ENCODE assay signal across 7 cellular contexts in the genomic region with DNA sequence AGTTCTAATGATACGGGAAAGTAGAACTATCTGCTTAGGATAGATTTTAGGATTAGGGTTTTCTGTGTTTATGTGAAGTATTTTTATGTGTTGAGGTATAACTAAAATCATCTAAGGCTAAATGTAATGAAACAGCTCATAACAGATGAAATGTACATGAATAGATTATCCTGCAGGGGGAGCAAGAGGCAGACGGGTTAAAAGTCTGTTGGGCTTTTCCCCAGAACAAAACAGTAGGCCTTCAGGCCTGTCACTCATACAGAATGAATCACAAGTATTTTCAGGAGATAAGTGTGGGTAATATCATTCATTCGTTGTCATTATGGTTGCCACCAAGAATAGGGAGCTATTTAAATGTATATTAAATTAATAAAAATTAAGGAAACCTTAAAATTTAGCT.
A peak's percentile ranks its signal among the peaks of the same experiment; 100 is the strongest.
DNase-seq lines count a peak whose midpoint lies in the region; ATAC-seq, FAIRE-seq and TF ChIP-seq lines count a peak whose summit lies in the region.

No MANE protein-coding gene starts in this region.

- no peak for TF ChIP-seq POLR2A in K562 (conservative IDR thresholded peaks at IDR 0.05)

- H2AFZ ChIP-seq in OCI-LY7 (ENCODE audit: low read length) (no peak overlapping the region), K562 (ENCODE audit: low read depth, low read length) (no peak overlapping the region)

- peaks cover 92% of the 10 kb centered on the region for H3K36me3 ChIP-seq in OCI-LY7 (ENCODE audit: insufficient read depth, low read length)
- peaks cover 49% of the 10 kb centered on the region; the same call in 2 of the 3 replicates for H3K36me3 ChIP-seq in K562 (ENCODE audit: control insufficient read depth, insufficient read depth, low read length)

- no peak for TF ChIP-seq EP300 in K562 (IDR thresholded peaks at IDR 0.05; ENCODE audit: low read length)

- H3K4me1 ChIP-seq in OCI-LY7 (ENCODE audit: insufficient read depth, low read length, poor library complexity, severe bottlenecking): no peaks in the 10 kb centered on the region
- H3K4me1 ChIP-seq in K562 (replicated peaks in 1 of 2; ENCODE audit: control insufficient read depth in 2 of 2, insufficient read depth in 2 of 2, low read length in 2 of 2): no peaks in the 10 kb centered on the region; a peak in 1 of 5 replicates

- TF ChIP-seq CTCF in OCI-LY7 (conservative IDR thresholded peaks at IDR 0.05; ENCODE audit: low read length) (peak; percentile 77), K562 (IDR thresholded peaks at IDR 0.05 in 2 of 3, conservative IDR thresholded peaks at IDR 0.05 in 1 of 3; ENCODE audit: insufficient read depth in 2 of 3, low read depth in 1 of 3, low read length in 3 of 3) (peak; percentile 42 to 65 (median 54); a peak in 5 of 6 replicates)

- H4K20me1 ChIP-seq in OCI-LY7 (ENCODE audit: insufficient read depth, low read length): no peaks in the 10 kb centered on the region
- H4K20me1 ChIP-seq in K562 (replicated peaks; ENCODE audit: control insufficient read depth, insufficient read depth, low read length): no peaks in the 10 kb centered on the region

- H3K4me3 Mint-ChIP-seq in stimulated activated naive CD8-positive, alpha-beta T cell treated with anti-CD3 and anti-CD28 coated beads, Interleukin-15, amount 100 ng/mL, for 72 hours: no peak overlapping the region

- FAIRE-seq in K562 (lab: Jason Lieb, UNC): peak; percentile 57

- H3K27me3 Mint-ChIP-seq in stimulated activated naive CD8-positive, alpha-beta T cell treated with anti-CD3 and anti-CD28 coated beads, Interleukin-15, amount 100 ng/mL, for 72 hours: no peaks in the 10 kb centered on the region

- no peaks in the 10 kb centered on the region for H3K9me3 ChIP-seq in OCI-LY7 (ENCODE audit: low read length)
- no peaks in the 10 kb centered on the region for H3K9me3 ChIP-seq in K562 (replicated peaks; ENCODE audit: control insufficient read depth, insufficient read depth, low read depth, low read length)

- H3K4me1 Mint-ChIP-seq in stimulated activated naive CD8-positive, alpha-beta T cell treated with anti-CD3 and anti-CD28 coated beads, Interleukin-15, amount 100 ng/mL, for 72 hours: no peaks in the 10 kb centered on the region

- intact Hi-C loops in OCI-LY7 (cut with micrococcal nuclease; ENCODE audit: unreplicated experiment): no loop called here
- intact Hi-C loops in K562 (cut with micrococcal nuclease): no loop called here

- H3K4me3 ChIP-seq in OCI-LY7 (ENCODE audit: low read depth, low read length, poor library complexity, severe bottlenecking) (no peak overlapping the region), K562 (no peak overlapping the region)

- peak; percentile 37 to 45; a peak in 3 of 4 replicates for TF ChIP-seq RAD21 in K562 (CRISPR knock-in tag; conservative IDR thresholded peaks at IDR 0.05 in 1 of 2, IDR thresholded peaks at IDR 0.05 in 1 of 2)

- H3K4me2 ChIP-seq in OCI-LY7 (ENCODE audit: low read length) (no peak overlapping the region), K562 (ENCODE audit: insufficient read depth, low read length) (no peak overlapping the region)

- H3K9ac ChIP-seq in K562 (ENCODE audit: insufficient read depth in 1 of 2, low read depth in 2 of 2, low read length in 2 of 2): no peak overlapping the region

- H3K79me2 ChIP-seq in OCI-LY7 (ENCODE audit: insufficient read depth, low read depth, low read length) (no peaks in the 10 kb centered on the region), K562 (ENCODE audit: control insufficient read depth, insufficient read depth, low read length) (no peaks in the 10 kb centered on the region)

- no peaks in the 10 kb centered on the region for H3K9me3 Mint-ChIP-seq in stimulated activated naive CD8-positive, alpha-beta T cell treated with anti-CD3 and anti-CD28 coated beads, Interleukin-15, amount 100 ng/mL, for 72 hours

- DNase-seq in GM04504 (ENCODE audit: low read depth) (peak; percentile 19), OCI-LY7 (ENCODE audit: low spot score) (peak; percentile 34), K562 (ENCODE audit: extremely low read depth in 1 of 4, low spot score in 3 of 4) (peak; percentile 34 to 60 (median 46)), kidney glomerular epithelial cell (lab: John Stamatoyannopoulos, UW) (peak; percentile 70)
- DNase-seq in stimulated activated naive CD8-positive, alpha-beta T cell treated with anti-CD3 and anti-CD28 coated beads, Interleukin-15, amount 100 ng/mL, for 72 hours: peak; percentile 20 to 38

- ATAC-seq in HG02678 (IDR thresholded peaks at IDR 0.05; ENCODE audit: unreplicated experiment): peak; percentile 52
- peak; percentile 89 for ATAC-seq in K562
- ATAC-seq in stimulated activated naive CD8-positive, alpha-beta T cell treated with anti-CD3 and anti-CD28 coated beads, Interleukin-15, amount 100 ng/mL, for 72 hours: peak; percentile 79
- ATAC-seq in GM19452 (IDR thresholded peaks at IDR 0.05; ENCODE audit: unreplicated experiment): no peak

- no peaks in the 10 kb centered on the region for H3K9me2 ChIP-seq in OCI-LY7 (ENCODE audit: insufficient read depth, low read length)

- H3K27ac ChIP-seq in OCI-LY7 (ENCODE audit: low read depth, low read length, poor library complexity, severe bottlenecking): no peak overlapping the region
- H3K27ac ChIP-seq in K562 (ENCODE audit: extremely low read depth, low read depth, low read length): no peak overlapping the region

- WGBS in K562 (ENCODE audit: insufficient coverage, low coverage, missing lambda C conversion rate): 22% methylated on average over 3 of the region's 3 CpGs

- H3K27me3 ChIP-seq in K562 (ENCODE audit: control insufficient read depth in 2 of 2, insufficient read depth in 2 of 2, low read length in 2 of 2): no peaks in the 10 kb centered on the region

- H3K27ac Mint-ChIP-seq in stimulated activated naive CD8-positive, alpha-beta T cell treated with anti-CD3 and anti-CD28 coated beads, Interleukin-15, amount 100 ng/mL, for 72 hours: no peak overlapping the region

- POLR2A ChIA-PET in OCI-LY7 (lab: Charles Lee): interaction anchor here (1.0 to 1.2 kb wide), 2 partner anchors 15 to 16 kb away, joined by 3 read pairs; no protein-coding TSS in a partner anchor
- POLR2A ChIA-PET in K562 (lab: Yijun Ruan, JAX): interaction anchor here (0.6 to 1.1 kb wide), 4 partner anchors 11 to 580 kb away, joined by 3 to 4 read pairs (median 3); no protein-coding TSS in a partner anchor

- CTCF ChIA-PET in OCI-LY7 (lab: Charles Lee; ENCODE audit: unreplicated experiment): interaction anchor here (0.6 kb wide), 1 partner anchor 11 kb away, joined by 3 read pairs; no protein-coding TSS in a partner anchor
- CTCF ChIA-PET in K562 (lab: Yijun Ruan, JAX; ENCODE audit: low intra/inter-chr PET ratio): interaction anchor here (0.6 to 1.6 kb wide), 4 partner anchors 282 to 565 kb away, joined by 3 to 4 read pairs (median 4); no protein-coding TSS in a partner anchor

- BruUV-seq in OCI-LY7 (replicated peaks; lab: Mats Ljungman, UMichigan) (no TSS peak), K562 (replicated peaks; lab: Mats Ljungman, UMichigan) (no TSS peak)

- no peaks in the 10 kb centered on the region for H3K9me1 ChIP-seq in K562 (ENCODE audit: control insufficient read depth, insufficient read depth, low read length)

- in situ Hi-C loops in K562 (cut with MboI): no loop called here

TF ChIP-seq in K562, 482 proteins besides CTCF, POLR2A, EP300 and RAD21 (continues in another document):
- TF ChIP-seq, protein P1, sequence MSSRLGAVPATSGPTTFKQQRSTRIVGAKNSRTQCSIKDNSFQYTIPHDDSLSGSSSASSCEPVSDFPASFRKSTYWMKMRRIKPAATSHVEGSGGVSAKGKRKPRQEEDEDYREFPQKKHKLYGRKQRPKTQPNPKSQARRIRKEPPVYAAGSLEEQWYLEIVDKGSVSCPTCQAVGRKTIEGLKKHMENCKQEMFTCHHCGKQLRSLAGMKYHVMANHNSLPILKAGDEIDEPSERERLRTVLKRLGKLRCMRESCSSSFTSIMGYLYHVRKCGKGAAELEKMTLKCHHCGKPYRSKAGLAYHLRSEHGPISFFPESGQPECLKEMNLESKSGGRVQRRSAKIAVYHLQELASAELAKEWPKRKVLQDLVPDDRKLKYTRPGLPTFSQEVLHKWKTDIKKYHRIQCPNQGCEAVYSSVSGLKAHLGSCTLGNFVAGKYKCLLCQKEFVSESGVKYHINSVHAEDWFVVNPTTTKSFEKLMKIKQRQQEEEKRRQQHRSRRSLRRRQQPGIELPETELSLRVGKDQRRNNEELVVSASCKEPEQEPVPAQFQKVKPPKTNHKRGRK (tag; IDR thresholded peaks at IDR 0.05): no peak
- TF ChIP-seq MEIS2 (IDR thresholded peaks at IDR 0.05; ENCODE audit: partially characterized antibody): peak; percentile 16
- TF ChIP-seq, protein P2, sequence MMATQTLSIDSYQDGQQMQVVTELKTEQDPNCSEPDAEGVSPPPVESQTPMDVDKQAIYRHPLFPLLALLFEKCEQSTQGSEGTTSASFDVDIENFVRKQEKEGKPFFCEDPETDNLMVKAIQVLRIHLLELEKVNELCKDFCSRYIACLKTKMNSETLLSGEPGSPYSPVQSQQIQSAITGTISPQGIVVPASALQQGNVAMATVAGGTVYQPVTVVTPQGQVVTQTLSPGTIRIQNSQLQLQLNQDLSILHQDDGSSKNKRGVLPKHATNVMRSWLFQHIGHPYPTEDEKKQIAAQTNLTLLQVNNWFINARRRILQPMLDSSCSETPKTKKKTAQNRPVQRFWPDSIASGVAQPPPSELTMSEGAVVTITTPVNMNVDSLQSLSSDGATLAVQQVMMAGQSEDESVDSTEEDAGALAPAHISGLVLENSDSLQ (IDR thresholded peaks at IDR 0.05): peak; percentile 95
- TF ChIP-seq ZSCAN32 (CRISPR knock-in tag; IDR thresholded peaks at IDR 0.05): no peak
- peak; percentile 41; the same call in 1 of the 2 replicates for TF ChIP-seq ZNF24 (IDR thresholded peaks at IDR 0.05)
- TF ChIP-seq, protein P3, sequence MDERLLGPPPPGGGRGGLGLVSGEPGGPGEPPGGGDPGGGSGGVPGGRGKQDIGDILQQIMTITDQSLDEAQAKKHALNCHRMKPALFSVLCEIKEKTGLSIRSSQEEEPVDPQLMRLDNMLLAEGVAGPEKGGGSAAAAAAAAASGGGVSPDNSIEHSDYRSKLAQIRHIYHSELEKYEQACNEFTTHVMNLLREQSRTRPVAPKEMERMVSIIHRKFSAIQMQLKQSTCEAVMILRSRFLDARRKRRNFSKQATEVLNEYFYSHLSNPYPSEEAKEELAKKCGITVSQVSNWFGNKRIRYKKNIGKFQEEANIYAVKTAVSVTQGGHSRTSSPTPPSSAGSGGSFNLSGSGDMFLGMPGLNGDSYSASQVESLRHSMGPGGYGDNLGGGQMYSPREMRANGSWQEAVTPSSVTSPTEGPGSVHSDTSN (CRISPR knock-in tag; IDR thresholded peaks at IDR 0.05; ENCODE audit: low read depth): no peak
- TF ChIP-seq, protein P3 (tag; conservative IDR thresholded peaks at IDR 0.05; ENCODE audit: low read depth): peak; percentile 82

Comparison
In these comparisons a context has a peak if more than half of its experiments do, and no peak if none do; other contexts are left out.
1. DNase-seq: peak in every context shown above with its lines; median percentile 70 in kidney glomerular epithelial cell; 46 in K562; 34 in OCI-LY7; 29 in stimulated activated naive CD8-positive, alpha-beta T cell treated with anti-CD3 and anti-CD28 coated beads, Interleukin-15, amount 100 ng/mL, for 72 hours; 19 in GM04504.